Comparison of ENCODE assay signal across 7 cellular contexts in genomic region chr13:110524484-110525254, GRCh38. TPM values are rescaled to one million over a fixed set of nuclear protein-coding genes. Genes with fewer than 3 reads are reported as not detected.
DNase-seq lines count a peak whose midpoint lies in the region; ATAC-seq and TF ChIP-seq lines count a peak whose summit lies in the region.

No MANE protein-coding gene starts in this region.

- peaks cover 53 to 54% of the 10 kb centered on the region in 2 experiments for H3K4me1 ChIP-seq in HCT116 (ENCODE audit: control insufficient read depth in 1 of 2, insufficient read depth in 2 of 2, low read length in 2 of 2)
- peaks cover 0 to 93% (median 8%) of the 10 kb centered on the region in 3 donors for H3K4me1 ChIP-seq in gastroesophageal sphincter

- H3K27me3 ChIP-seq in HCT116 (ENCODE audit: insufficient read depth, low read length) (no peaks in the 10 kb centered on the region), gastroesophageal sphincter (no peaks in the 10 kb centered on the region)

- ATAC-seq in HCT116 (peak; percentile 79), gastroesophageal sphincter (no peak), GM18517 (IDR thresholded peaks at IDR 0.05; ENCODE audit: unreplicated experiment) (no peak)
- ATAC-seq in stimulated activated memory B cell treated with anti-CD40 and anti-IgM and Interleukin-4, amounts not matched to agents 10 μg/mL and 1 μg/mL and 100 μg/mL, for 72 hours, result peak; percentile 55

- CTCF ChIA-PET in HCT116 (lab: Charles Lee), result no interaction called here

- no peak for DNase-seq in HCT116 (ENCODE audit: low read depth, low spot score)
- peak; percentile 80 for DNase-seq in NCI-H69 (lab: John Stamatoyannopoulos, UW)
- no peak for DNase-seq in NOMO-1 (lab: John Stamatoyannopoulos, UW; ENCODE audit: unreplicated experiment in 2 of 2)
- DNase-seq in HCEC 1CT, result no peak

- peak overlapping the region; percentile 70 for H3K27ac Mint-ChIP-seq in stimulated activated memory B cell treated with anti-CD40 and anti-IgM and Interleukin-4, amounts not matched to agents 10 μg/mL and 1 μg/mL and 100 μg/mL, for 72 hours

- POLR2A ChIA-PET in HCT116 (lab: Charles Lee), result no interaction called here

- H3K4me2 ChIP-seq in HCT116 (ENCODE audit: low read length), result peak overlapping the region; percentile 78

- peak overlapping the region; percentile 43; the same call in 1 of the 2 replicates for H3K9ac ChIP-seq in HCT116 (ENCODE audit: low read length)

- H3K9me3 ChIP-seq in HCT116 (ENCODE audit: control insufficient read depth in 1 of 2, insufficient read depth in 1 of 2, low read depth in 1 of 2, low read length in 2 of 2) (no peaks in the 10 kb centered on the region), gastroesophageal sphincter (no peaks in the 10 kb centered on the region)

- TF ChIP-seq CTCF in HCT116 (IDR thresholded peaks at IDR 0.05 in 2 of 3, conservative IDR thresholded peaks at IDR 0.05 in 1 of 3; ENCODE audit: borderline replicate concordance in 1 of 3, insufficient read depth in 1 of 3, low read depth in 2 of 3, low read length in 2 of 3), result no peak
- TF ChIP-seq CTCF in gastroesophageal sphincter (IDR thresholded peaks at IDR 0.05), result no peak

- H3K27me3 Mint-ChIP-seq in stimulated activated memory B cell treated with anti-CD40 and anti-IgM and Interleukin-4, amounts not matched to agents 10 μg/mL and 1 μg/mL and 100 μg/mL, for 72 hours, result no peaks in the 10 kb centered on the region

- H3K36me3 Mint-ChIP-seq in stimulated activated memory B cell treated with anti-CD40 and anti-IgM and Interleukin-4, amounts not matched to agents 10 μg/mL and 1 μg/mL and 100 μg/mL, for 72 hours, result peaks cover 26% of the 10 kb centered on the region

- TF ChIP-seq EP300 in gastroesophageal sphincter (IDR thresholded peaks at IDR 0.05), result no peak

- 32 to 51% methylated on average over 3 to 4 of the region's 20 CpGs for WGBS in gastroesophageal sphincter (ENCODE audit: low coverage in 1 of 2), 2 donors

- H3K79me2 ChIP-seq in HCT116 (ENCODE audit: insufficient read depth, low read length), result no peaks in the 10 kb centered on the region; the same call in 1 of the 2 replicates

- peaks cover 49% of the 10 kb centered on the region for H3K4me1 Mint-ChIP-seq in stimulated activated memory B cell treated with anti-CD40 and anti-IgM and Interleukin-4, amounts not matched to agents 10 μg/mL and 1 μg/mL and 100 μg/mL, for 72 hours

- H4K20me1 ChIP-seq in HCT116 (ENCODE audit: insufficient read depth), result no peaks in the 10 kb centered on the region

- H3K27ac ChIP-seq in HCT116 (ENCODE audit: low read depth, low read length) (peak overlapping the region; percentile 39; the same call in 1 of the 2 replicates), gastroesophageal sphincter (peak overlapping the region in 3 of 4 donors; percentile 56 to 76 (median 56))

- RAD21 ChIA-PET in HCT116 (lab: Charles Lee; ENCODE audit: low non-redundant PET in 1 of 2, low total read pairs in 2 of 2, uncharacterized antibody in 2 of 2, unreplicated experiment in 2 of 2), result no interaction called here

- BruUV-seq in HCT116 (replicated peaks; lab: Mats Ljungman, UMichigan), result no TSS peak

- no peaks in the 10 kb centered on the region for H3K9me2 ChIP-seq in HCT116 (ENCODE audit: insufficient read depth)

- peak overlapping the region in 1 of 2 experiments; percentile 34; a peak in 3 of 4 replicates for H3K4me3 ChIP-seq in HCT116 (replicated peaks in 1 of 2; ENCODE audit: low read depth in 1 of 2, low read length in 2 of 2)
- no peak overlapping the region for H3K4me3 ChIP-seq in gastroesophageal sphincter

- intact Hi-C loops in HCT116 (cut with micrococcal nuclease), result no loop called here

- TF ChIP-seq RAD21 in HCT116 (IDR thresholded peaks at IDR 0.05; ENCODE audit: low read depth), result no peak

- H3K4me3 Mint-ChIP-seq in stimulated activated memory B cell treated with anti-CD40 and anti-IgM and Interleukin-4, amounts not matched to agents 10 μg/mL and 1 μg/mL and 100 μg/mL, for 72 hours, result peak overlapping the region; percentile 30

- TF ChIP-seq POLR2A in HCT116 (IDR thresholded peaks at IDR 0.05; ENCODE audit: borderline replicate concordance, extremely low read depth, insufficient read depth, insufficient read length), result no peak
- TF ChIP-seq POLR2A in gastroesophageal sphincter (IDR thresholded peaks at IDR 0.05), result no peak

- no peak overlapping the region for H2AFZ ChIP-seq in HCT116 (ENCODE audit: low read depth, low read length, poor library complexity, severe bottlenecking)

- H3K36me3 ChIP-seq in HCT116 (ENCODE audit: control insufficient read depth in 1 of 2, insufficient read depth in 2 of 2, low read length in 2 of 2) (no peaks in the 10 kb centered on the region), gastroesophageal sphincter (peaks cover 0 to 17% of the 10 kb centered on the region in 2 donors)

- no peaks in the 10 kb centered on the region for H3K9me3 Mint-ChIP-seq in stimulated activated memory B cell treated with anti-CD40 and anti-IgM and Interleukin-4, amounts not matched to agents 10 μg/mL and 1 μg/mL and 100 μg/mL, for 72 hours

TF ChIP-seq in HCT116, 20 proteins besides CTCF, POLR2A, EP300 and RAD21:
- TF ChIP-seq POLR2AphosphoS5 (IDR thresholded peaks at IDR 0.05; ENCODE audit: low read depth, low read length) (0 out of 2 replicates have a peak, but pooled peaks have one; percentile 22), MAX (IDR thresholded peaks at IDR 0.05) (peak; percentile 34; the same call in 1 of the 2 replicates), EZH2phosphoT487 (IDR thresholded peaks at IDR 0.05; ENCODE audit: borderline replicate concordance) (no peak), SIN3A (IDR thresholded peaks at IDR 0.05; ENCODE audit: low read depth) (no peak), CBX3 (IDR thresholded peaks at IDR 0.05; ENCODE audit: low read depth) (no peak), SP1 (IDR thresholded peaks at IDR 0.05; ENCODE audit: low read depth) (peak; percentile 49; the same call in 1 of the 2 replicates), ZBTB33 (IDR thresholded peaks at IDR 0.05; ENCODE audit: extremely low read depth, insufficient replicate concordance, low read length) (no peak), ZNF274 (IDR thresholded peaks at IDR 0.05; ENCODE audit: low read depth, low read length) (no peak), JUND (IDR thresholded peaks at IDR 0.05) (no peak)

RNA-seq across cellular contexts. Expression of gene RAB20, which starts 36.9 kb away (rescaled TPM):
- 10.6 TPM for total RNA-seq in HCT116 (2021; ENCODE audit: unreplicated experiment)
- polyA plus RNA-seq in HCT116 (2012), result 15.6 and 19.2 TPM in 2 replicates
- total RNA-seq in gastroesophageal sphincter, result 10 to 100 TPM in 3 of 4 donors, 1 to 10 TPM in 1; 8.7 to 32.8 (median 18.4) TPM

Comparison
In these comparisons a context has a peak if more than half of its experiments do, and no peak if none do; other contexts are left out.
1. ATAC-seq: peak in HCT116 (single experiment) and stimulated activated memory B cell treated with anti-CD40 and anti-IgM and Interleukin-4, amounts not matched to agents 10 μg/mL and 1 μg/mL and 100 μg/mL, for 72 hours (single experiment); none in gastroesophageal sphincter (single experiment) and GM18517 (single experiment).